22 cellular contexts compared by ENCODE assay signal in genomic region chr16:86051376-86052114, GRCh38.
DNase-seq lines count a peak whose midpoint lies in the region; ATAC-seq, FAIRE-seq and TF ChIP-seq lines count a peak whose summit lies in the region.
"Had no signal": no experiment of that assay in that cellular context is flagged by ENCODE, and none has a peak within 500 bp of the region (broad histone marks: within the 10 kb centered on the region; RNA-seq: fewer than 3 reads in every experiment).

No MANE protein-coding gene starts in this region.

- H3K27me3 ChIP-seq in right atrium auricular region (no peaks in the 10 kb centered on the region), mesenchymal stem cell (ENCODE audit: control insufficient read depth in 1 of 2, insufficient read depth in 1 of 2, low read length in 2 of 2) (peaks cover 32 to 71% of the 10 kb centered on the region in 2 experiments), BE2C (no peaks in the 10 kb centered on the region)

- H3K4ac ChIP-seq in mesenchymal stem cell (ENCODE audit: low read depth in 1 of 2, low read length in 2 of 2), result peak overlapping the region in 1 of 2 experiments; percentile 32

- DNase-seq in Right ventricle myocardium superior, result no peak
- DNase-seq in right atrium auricular region (ENCODE audit: low spot score), result no peak
- DNase-seq in mesenchymal stem cell, result peak; percentile 63
- no peak for DNase-seq in NCI-H2029 (lab: John Stamatoyannopoulos, UW)
- DNase-seq in HUDEP-2 (lab: John Stamatoyannopoulos, UW; ENCODE audit: unreplicated experiment in 76 of 76), result no peak
- no peak for DNase-seq in BE2C
- no peak for DNase-seq in D721Med (ENCODE audit: insufficient read length, low spot score)
- DNase-seq: C1 segment of cervical spinal cord; EL; Kasumi-1; MM.1S; NCI-H1092 treated with DMSO at 0.1 percent for 48 hours; NCI-H1694 treated with DMSO at 0.1 percent for 48 hours; NCI-H226; NCI-H524 treated with DMSO at 0.1 percent for 48 hours; NK-92 treated with Interleukin-12 subunit alpha and Interleukin-12 subunit beta, amount 100 ng/mL, for 24 hours; OCI-M1; RPMI8226 had no signal

- FAIRE-seq in D721Med (lab: Jason Lieb, UNC), result no peak
- FAIRE-seq: GM19239, H54 had no signal

- no peak overlapping the region for H2BK5ac ChIP-seq in mesenchymal stem cell (ENCODE audit: low read depth, low read length, poor library complexity, severe bottlenecking)

- H3K4me3 ChIP-seq in right atrium auricular region, result no peak overlapping the region
- H3K4me3 ChIP-seq in mesenchymal stem cell (ENCODE audit: insufficient read depth in 1 of 2, low read depth in 1 of 2, low read length in 2 of 2), result no peak overlapping the region
- H3K4me3 ChIP-seq in BE2C (ENCODE audit: low read depth, low read length), result no peak overlapping the region
- H3K4me3 ChIP-seq: SJSA1 had no signal

- H2BK15ac ChIP-seq in mesenchymal stem cell (ENCODE audit: low read depth, poor library complexity, severe bottlenecking), result peak overlapping the region; percentile 15

- peak overlapping the region; percentile 69 to 93 for H3K18ac ChIP-seq in mesenchymal stem cell (ENCODE audit: low read depth in 1 of 2, low read length in 2 of 2)

- H3K4me1 ChIP-seq in right atrium auricular region (no peaks in the 10 kb centered on the region), mesenchymal stem cell (ENCODE audit: control insufficient read depth, insufficient read depth, low read depth, low read length) (no peaks in the 10 kb centered on the region), BE2C (0 out of 2 replicates have a peak, but pooled peaks cover 3% of the 10 kb centered on the region)
- H3K4me1 ChIP-seq: SJSA1 had no signal

- no peak overlapping the region for H2AK5ac ChIP-seq in mesenchymal stem cell (ENCODE audit: low read length, severe bottlenecking)

- peak; percentile 31 for ATAC-seq in Right ventricle myocardium superior (ENCODE audit: poor library complexity)

- intact Hi-C loops in Right ventricle myocardium superior (cut with DNase I), result no loop called here

- peak overlapping the region in 1 of 2 experiments; percentile 38 for H3K14ac ChIP-seq in mesenchymal stem cell (ENCODE audit: low read length in 2 of 2)

- H3K79me1 ChIP-seq in mesenchymal stem cell (replicated peaks; ENCODE audit: low read length, poor library complexity, severe bottlenecking), result no peaks in the 10 kb centered on the region

- H2BK12ac ChIP-seq in mesenchymal stem cell (ENCODE audit: low read length in 2 of 2), result peak overlapping the region in 1 of 2 experiments; percentile 59

- H3K23ac ChIP-seq in mesenchymal stem cell (ENCODE audit: low read length in 2 of 2), result no peak overlapping the region

- 25% methylated on average over 18 of the region's 20 CpGs for WGBS in mesenchymal stem cell

- H3K4me2 ChIP-seq in mesenchymal stem cell (ENCODE audit: low read length, poor library complexity, severe bottlenecking), result no peak overlapping the region

- no peaks in the 10 kb centered on the region for H3K9me3 ChIP-seq in right atrium auricular region
- H3K9me3 ChIP-seq in mesenchymal stem cell (ENCODE audit: control insufficient read depth, low read length), result no peaks in the 10 kb centered on the region
- no peaks in the 10 kb centered on the region for H3K9me3 ChIP-seq in BE2C
- H3K9me3 ChIP-seq: SJSA1 had no signal

- H3K36me3 ChIP-seq in right atrium auricular region, result no peaks in the 10 kb centered on the region
- H3K36me3 ChIP-seq in mesenchymal stem cell (ENCODE audit: control insufficient read depth in 1 of 2, insufficient read depth in 2 of 2, low read depth in 1 of 2, low read length in 2 of 2), result no peaks in the 10 kb centered on the region
- no peaks in the 10 kb centered on the region for H3K36me3 ChIP-seq in BE2C
- H3K36me3 ChIP-seq: SJSA1 had no signal

- H3K9ac ChIP-seq in mesenchymal stem cell (ENCODE audit: low read length), result no peak overlapping the region

- H2AFZ ChIP-seq in mesenchymal stem cell (ENCODE audit: low read depth, low read length), result no peak overlapping the region

- H2BK120ac ChIP-seq in mesenchymal stem cell (ENCODE audit: low read depth, low read length), result no peak overlapping the region

- no peak overlapping the region for H3K27ac ChIP-seq in right atrium auricular region
- H3K27ac ChIP-seq in mesenchymal stem cell (ENCODE audit: low read length, poor library complexity, severe bottlenecking), result no peak overlapping the region
- H3K27ac ChIP-seq: SJSA1 had no signal

- peak overlapping the region; percentile 60 for H4K91ac ChIP-seq in mesenchymal stem cell (ENCODE audit: low read length)

- peak overlapping the region; percentile 29 for H4K8ac ChIP-seq in mesenchymal stem cell (ENCODE audit: low read length)

- no peak for TF ChIP-seq CTCF in right atrium auricular region (IDR thresholded peaks at IDR 0.05)
- TF ChIP-seq CTCF in BE2C (IDR thresholded peaks at IDR 0.05; ENCODE audit: low read depth, low read length), result no peak
- no peak for TF ChIP-seq CTCF in D721Med (IDR thresholded peaks at IDR 0.05; ENCODE audit: insufficient read depth, missing control alignments)

TF ChIP-seq in PFSK-1, 5 proteins besides CTCF, POLR2A, EP300 and RAD21:
- TF ChIP-seq, protein P1, sequence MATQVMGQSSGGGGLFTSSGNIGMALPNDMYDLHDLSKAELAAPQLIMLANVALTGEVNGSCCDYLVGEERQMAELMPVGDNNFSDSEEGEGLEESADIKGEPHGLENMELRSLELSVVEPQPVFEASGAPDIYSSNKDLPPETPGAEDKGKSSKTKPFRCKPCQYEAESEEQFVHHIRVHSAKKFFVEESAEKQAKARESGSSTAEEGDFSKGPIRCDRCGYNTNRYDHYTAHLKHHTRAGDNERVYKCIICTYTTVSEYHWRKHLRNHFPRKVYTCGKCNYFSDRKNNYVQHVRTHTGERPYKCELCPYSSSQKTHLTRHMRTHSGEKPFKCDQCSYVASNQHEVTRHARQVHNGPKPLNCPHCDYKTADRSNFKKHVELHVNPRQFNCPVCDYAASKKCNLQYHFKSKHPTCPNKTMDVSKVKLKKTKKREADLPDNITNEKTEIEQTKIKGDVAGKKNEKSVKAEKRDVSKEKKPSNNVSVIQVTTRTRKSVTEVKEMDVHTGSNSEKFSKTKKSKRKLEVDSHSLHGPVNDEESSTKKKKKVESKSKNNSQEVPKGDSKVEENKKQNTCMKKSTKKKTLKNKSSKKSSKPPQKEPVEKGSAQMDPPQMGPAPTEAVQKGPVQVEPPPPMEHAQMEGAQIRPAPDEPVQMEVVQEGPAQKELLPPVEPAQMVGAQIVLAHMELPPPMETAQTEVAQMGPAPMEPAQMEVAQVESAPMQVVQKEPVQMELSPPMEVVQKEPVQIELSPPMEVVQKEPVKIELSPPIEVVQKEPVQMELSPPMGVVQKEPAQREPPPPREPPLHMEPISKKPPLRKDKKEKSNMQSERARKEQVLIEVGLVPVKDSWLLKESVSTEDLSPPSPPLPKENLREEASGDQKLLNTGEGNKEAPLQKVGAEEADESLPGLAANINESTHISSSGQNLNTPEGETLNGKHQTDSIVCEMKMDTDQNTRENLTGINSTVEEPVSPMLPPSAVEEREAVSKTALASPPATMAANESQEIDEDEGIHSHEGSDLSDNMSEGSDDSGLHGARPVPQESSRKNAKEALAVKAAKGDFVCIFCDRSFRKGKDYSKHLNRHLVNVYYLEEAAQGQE (IDR thresholded peaks at IDR 0.05; ENCODE audit: insufficient read depth in 1 of 2, low read depth in 2 of 2, low read length in 2 of 2), result no peak
- TF ChIP-seq FOXP2 (optimal IDR thresholded peaks at IDR 0.05; ENCODE audit: borderline replicate concordance, extremely low read depth, extremely low read length, insufficient read depth), result peak; percentile 16
- no peak for TF ChIP-seq POLR2AphosphoS5 (IDR thresholded peaks at IDR 0.05; ENCODE audit: low read depth, low read length)
TF ChIP-seq in PFSK-1: peak in this region for 1.
